13 cellular contexts compared by ENCODE assay signal in the genomic region with DNA sequence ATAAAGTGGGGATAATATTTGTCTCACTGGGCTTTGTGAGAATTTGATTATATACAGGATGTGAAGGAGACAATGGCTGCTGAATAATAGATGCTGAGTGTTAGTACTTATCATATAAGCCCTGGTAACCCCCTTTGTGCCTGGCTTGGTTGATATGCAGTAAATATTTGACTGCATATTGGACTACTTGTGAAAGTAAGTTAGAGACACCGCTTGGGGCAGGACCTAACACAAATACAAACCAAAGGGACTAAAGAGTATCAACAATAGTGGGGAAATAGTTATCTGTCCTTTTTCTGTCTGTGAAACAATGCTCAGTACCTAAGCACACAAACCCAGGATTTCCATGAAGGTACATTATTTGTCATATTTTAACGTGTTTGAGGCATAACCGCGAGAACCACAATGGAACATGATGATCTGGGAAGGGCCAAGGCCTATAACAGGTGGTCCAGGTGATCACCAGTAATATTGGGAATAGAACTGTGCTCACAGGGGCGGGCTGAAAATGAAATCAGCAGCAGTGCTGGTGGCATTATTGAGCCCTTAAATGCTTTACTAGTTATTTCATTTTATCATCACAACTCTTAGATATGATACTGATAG.
"Had no signal": no experiment of that assay in that cellular context is flagged by ENCODE, and none has a peak within 500 bp of the region (broad histone marks: within the 10 kb centered on the region; RNA-seq: fewer than 3 reads in every experiment).

No MANE protein-coding gene starts in this region.

- H3K9me3 ChIP-seq: breast epithelium, ovary, SJSA1, suprapubic skin had no signal

- H3K27me3 ChIP-seq: breast epithelium, neural progenitor cell, ovary, SJSA1, suprapubic skin had no signal

- H3K4me3 ChIP-seq: breast epithelium, dorsolateral prefrontal cortex, neural progenitor cell, ovary, SJSA1, suprapubic skin had no signal

- H3K36me3 ChIP-seq: breast epithelium, neural progenitor cell, ovary, SJSA1, suprapubic skin had no signal

- DNase-seq: activated CD8-positive, alpha-beta memory T cell treated with anti-CD3 and anti-CD28 coated beads, Interleukin-2, amount 10 ng/mL, durations not matched to agents 7 days and 5 days; activated naive CD8-positive, alpha-beta T cell treated with anti-CD3 and anti-CD28 coated beads, Interleukin-2, amount 10 ng/mL, durations not matched to agents 7 days and 5 days; aorta; dorsolateral prefrontal cortex; hypothalamus; ovary; SW 1271 had no signal

- H3K36me3 Mint-ChIP-seq: activated CD8-positive, alpha-beta memory T cell treated with anti-CD3 and anti-CD28 coated beads, Interleukin-2, amount 10 ng/mL, durations not matched to agents 7 days and 5 days; activated naive CD8-positive, alpha-beta T cell treated with anti-CD3 and anti-CD28 coated beads, Interleukin-2, amount 10 ng/mL, durations not matched to agents 7 days and 5 days; neural progenitor cell; type B pancreatic cell had no signal

- H3K9me3 Mint-ChIP-seq: activated naive CD8-positive, alpha-beta T cell treated with anti-CD3 and anti-CD28 coated beads, Interleukin-2, amount 10 ng/mL, durations not matched to agents 7 days and 5 days; neural progenitor cell; T-helper 2 cell treated with Interferon-gamma antibody and Interleukin-4, amounts not matched to agents 5 μg/mL and 100 μg/mL, for 36 hours; type B pancreatic cell had no signal

- H3K27ac ChIP-seq: breast epithelium, dorsolateral prefrontal cortex, neural progenitor cell, ovary, SJSA1, suprapubic skin had no signal

- H3K27ac Mint-ChIP-seq: activated CD8-positive, alpha-beta memory T cell treated with anti-CD3 and anti-CD28 coated beads, Interleukin-2, amount 10 ng/mL, durations not matched to agents 7 days and 5 days; activated naive CD8-positive, alpha-beta T cell treated with anti-CD3 and anti-CD28 coated beads, Interleukin-2, amount 10 ng/mL, durations not matched to agents 7 days and 5 days; neural progenitor cell; T-helper 2 cell treated with Interferon-gamma antibody and Interleukin-4, amounts not matched to agents 5 μg/mL and 100 μg/mL, for 36 hours; type B pancreatic cell had no signal

- H3K27me3 Mint-ChIP-seq: type B pancreatic cell had no signal

- H3K4me3 Mint-ChIP-seq: activated CD8-positive, alpha-beta memory T cell treated with anti-CD3 and anti-CD28 coated beads, Interleukin-2, amount 10 ng/mL, durations not matched to agents 7 days and 5 days; activated naive CD8-positive, alpha-beta T cell treated with anti-CD3 and anti-CD28 coated beads, Interleukin-2, amount 10 ng/mL, durations not matched to agents 7 days and 5 days; neural progenitor cell; T-helper 2 cell treated with Interferon-gamma antibody and Interleukin-4, amounts not matched to agents 5 μg/mL and 100 μg/mL, for 36 hours; type B pancreatic cell had no signal

- H3K4me1 ChIP-seq: breast epithelium, neural progenitor cell, SJSA1, suprapubic skin had no signal
